ENCODE assay signal across 29 cellular contexts in the genomic region with DNA sequence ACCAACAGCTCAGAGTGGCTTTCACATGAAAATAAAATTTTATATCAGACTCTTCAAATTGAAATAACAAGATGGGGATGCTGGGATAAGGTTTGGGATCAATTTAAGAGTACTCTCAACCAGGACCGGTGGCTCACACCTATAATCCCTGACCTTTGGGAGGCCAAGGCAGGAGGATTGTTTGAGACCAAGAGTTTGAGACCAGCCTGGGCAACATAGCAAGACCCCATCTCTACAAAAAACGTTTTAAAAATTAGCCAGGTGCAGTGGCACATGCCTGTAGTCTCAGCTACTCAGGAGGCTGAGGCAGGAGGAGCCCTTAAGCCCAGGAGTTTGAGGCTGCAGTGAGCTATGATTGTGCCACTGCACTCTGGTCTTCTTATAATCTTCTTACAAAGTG.
"Had no signal": no experiment of that assay in that cellular context is flagged by ENCODE, and none has a peak within 500 bp of the region (broad histone marks: within the 10 kb centered on the region; RNA-seq: fewer than 3 reads in every experiment).

No MANE protein-coding gene starts in this region.

- H3K4me3 Mint-ChIP-seq: activated naive CD8-positive, alpha-beta T cell treated with anti-CD3 and anti-CD28 coated beads for 36 hours had no signal

- H3K27ac ChIP-seq: adrenal gland, SK-N-MC, WERI-Rb-1 had no signal

- H3K9me3 ChIP-seq: adrenal gland, breast epithelium had no signal

- H3K4me3 ChIP-seq: adrenal gland, breast epithelium, SK-N-MC had no signal

- H3K27me3 Mint-ChIP-seq: activated CD8-positive, alpha-beta T cell treated with anti-CD3 and anti-CD28 coated beads for 36 hours; activated naive CD8-positive, alpha-beta T cell treated with anti-CD3 and anti-CD28 coated beads for 36 hours; T-cell had no signal

- H3K9me3 Mint-ChIP-seq: activated CD8-positive, alpha-beta T cell treated with anti-CD3 and anti-CD28 coated beads for 36 hours; activated naive CD8-positive, alpha-beta T cell treated with anti-CD3 and anti-CD28 coated beads for 36 hours; T-cell had no signal

- H3K36me3 ChIP-seq: breast epithelium had no signal

- ATAC-seq: activated CD4-positive, CD25-positive, alpha-beta regulatory T cell treated with anti-CD3 and anti-CD28 coated beads, Interleukin-2, amount 50 U/mL, for 24 hours; activated CD8-positive, alpha-beta T cell treated with anti-CD3 and anti-CD28 coated beads for 36 hours; Panc1; Right ventricle myocardium inferior; T-cell had no signal

- DNase-seq: activated CD4-positive, alpha-beta T cell treated with anti-CD3 and anti-CD28 coated beads for 4 hours; activated CD8-positive, alpha-beta memory T cell treated with anti-CD3 and anti-CD28 coated beads, Interleukin-2, amount 50 U/mL, for 4 hours; activated CD8-positive, alpha-beta T cell treated with anti-CD3 and anti-CD28 coated beads for 36 hours; activated effector memory CD4-positive, alpha-beta T cell treated with Interleukin-2 at 50 U/mL for 16 hours; activated naive CD4-positive, alpha-beta T cell; activated naive CD8-positive, alpha-beta T cell treated with anti-CD3 and anti-CD28 coated beads for 36 hours; adrenal gland; anterior cingulate cortex; caudate nucleus; Kasumi-1; KBM-7; NCI-H1092 treated with DMSO at 0.1 percent for 48 hours; NCI-H1417 treated with DMSO at 0.1 percent for 48 hours; NCI-H1694; NCI-H2029; NCI-H2107; NCI-H2171 treated with DMSO at 0.1 percent for 48 hours; NCI-H226; NCI-H526 treated with DMSO at 0.1 percent for 48 hours; NK-92 treated with Interleukin-12 subunit alpha and Interleukin-12 subunit beta, amount 100 ng/mL, for 24 hours; OCI-M1; RPMI8226; WERI-Rb-1 had no signal

- H3K27ac Mint-ChIP-seq: activated naive CD8-positive, alpha-beta T cell treated with anti-CD3 and anti-CD28 coated beads for 36 hours; T-cell had no signal
